8 cellular contexts compared by ENCODE assay signal in the genomic region with DNA sequence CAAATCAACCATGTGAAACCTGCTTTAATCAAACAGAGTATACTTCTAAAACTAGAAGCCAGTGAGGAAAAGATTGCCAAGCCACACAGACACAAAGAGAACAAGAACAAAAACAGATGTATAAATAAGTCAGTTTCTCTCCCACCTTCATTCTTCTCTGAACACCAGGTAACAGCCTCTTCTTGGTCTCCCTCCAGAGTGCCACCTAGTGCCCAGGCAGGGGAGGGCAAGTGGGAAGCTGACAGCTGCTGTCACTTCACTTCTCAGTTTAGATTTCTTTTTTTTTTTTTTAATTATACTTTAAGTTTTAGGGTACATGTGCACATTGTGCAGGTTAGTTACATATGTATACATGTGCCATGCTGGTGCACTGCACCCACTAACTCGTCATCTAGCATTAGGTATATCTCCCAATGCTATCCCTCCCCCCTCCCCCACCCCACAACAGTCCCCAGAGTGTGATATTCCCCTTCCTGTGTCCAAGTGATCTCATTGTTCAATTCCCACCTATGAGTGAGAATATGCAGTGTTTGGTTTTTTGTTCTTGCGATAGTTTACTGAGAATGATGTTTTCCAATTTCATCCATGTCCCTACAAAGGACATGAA.
DNase-seq lines count a peak whose midpoint lies in the region; ATAC-seq and TF ChIP-seq lines count a peak whose summit lies in the region.
"Not testable (repeated sequence)": the region's sequence is repeated elsewhere in the genome, so short reads cannot be mapped to it uniquely, and the experiment has no call there.

No MANE protein-coding gene starts in this region.

- CTCF ChIA-PET in naive thymus-derived CD4-positive, alpha-beta T cell (lab: Charles Lee), result interaction anchor here (0.6 kb wide), 1 partner anchor 23 kb away, joined by 3 read pairs; no protein-coding TSS in a partner anchor

- H3K4me3 Mint-ChIP-seq in endodermal cell; naive thymus-derived CD4-positive, alpha-beta T cell; stimulated activated naive CD8-positive, alpha-beta T cell treated with anti-CD3 and anti-CD28 coated beads, Interleukin-15, amount 100 ng/mL, for 72 hours: not testable (repeated sequence)

- H3K27me3 Mint-ChIP-seq in endodermal cell (ENCODE audit: insufficient read depth); stimulated activated naive CD8-positive, alpha-beta T cell treated with anti-CD3 and anti-CD28 coated beads, Interleukin-15, amount 100 ng/mL, for 72 hours: not testable (repeated sequence)
- H3K27me3 Mint-ChIP-seq in naive thymus-derived CD4-positive, alpha-beta T cell, result peaks cover 0 to 11% (median 5%) of the 10 kb centered on the region in 5 donors

- H3K4me1 ChIP-seq in Loucy (ENCODE audit: insufficient read depth, low read length, poor library complexity, severe bottlenecking); endodermal cell (ENCODE audit: control insufficient read depth, insufficient read depth, low read length); naive thymus-derived CD4-positive, alpha-beta T cell (ENCODE audit: control insufficient read depth in 2 of 2, insufficient read depth in 2 of 2, low read length in 2 of 2): not testable (repeated sequence)

- not testable (repeated sequence) for H3K27ac Mint-ChIP-seq in endodermal cell; naive thymus-derived CD4-positive, alpha-beta T cell; stimulated activated naive CD8-positive, alpha-beta T cell treated with anti-CD3 and anti-CD28 coated beads, Interleukin-15, amount 100 ng/mL, for 72 hours

- H3K27ac ChIP-seq in endodermal cell (ENCODE audit: low read depth, low read length); naive thymus-derived CD4-positive, alpha-beta T cell (ENCODE audit: low read depth, low read length): not testable (repeated sequence)

- not testable (repeated sequence) for H3K36me3 Mint-ChIP-seq in endodermal cell (ENCODE audit: low read depth); naive thymus-derived CD4-positive, alpha-beta T cell

- H3F3A ChIP-seq in Loucy (ENCODE audit: low read depth), result not testable (repeated sequence)

- H3K9me3 Mint-ChIP-seq in endodermal cell; naive thymus-derived CD4-positive, alpha-beta T cell; stimulated activated naive CD8-positive, alpha-beta T cell treated with anti-CD3 and anti-CD28 coated beads, Interleukin-15, amount 100 ng/mL, for 72 hours: not testable (repeated sequence)

- H3K36me3 ChIP-seq in H7 (replicated peaks; ENCODE audit: control insufficient read depth, insufficient read depth, low read length); Loucy (ENCODE audit: insufficient read depth, low read length); endodermal cell (ENCODE audit: control insufficient read depth, insufficient read depth, low read length); naive thymus-derived CD4-positive, alpha-beta T cell (ENCODE audit: control insufficient read depth in 2 of 3, insufficient read depth in 3 of 3, low read length in 3 of 3): not testable (repeated sequence)

- H2AFZ ChIP-seq in Loucy (ENCODE audit: low read length), result not testable (repeated sequence)

- POLR2A ChIA-PET in naive thymus-derived CD4-positive, alpha-beta T cell (lab: Charles Lee), result not testable (repeated sequence)

- not testable (repeated sequence) for H3K9me3 ChIP-seq in Loucy (ENCODE audit: insufficient read depth, low read depth, low read length); endodermal cell (ENCODE audit: control insufficient read depth, low read length); naive thymus-derived CD4-positive, alpha-beta T cell (ENCODE audit: control insufficient read depth in 2 of 3, low read length in 3 of 3)

- DNase-seq in GM04504 (ENCODE audit: low read depth) (peak; percentile 6), H7 (peak; percentile 52), RPMI7951 (ENCODE audit: low read depth) (peak; percentile 20), activated T-cell treated with anti-CD3 and anti-CD28 coated beads for 1 hour (ENCODE audit: low read depth) (peak; percentile 38), endodermal cell (peak; percentile 91)
- DNase-seq in naive thymus-derived CD4-positive, alpha-beta T cell, result peak in 7 of 9 donors; percentile 8 to 54 (median 12)
- peak; percentile 47 to 62 for DNase-seq in stimulated activated naive CD8-positive, alpha-beta T cell treated with anti-CD3 and anti-CD28 coated beads, Interleukin-15, amount 100 ng/mL, for 72 hours

- H4K20me1 ChIP-seq in Loucy (ENCODE audit: insufficient read depth, low read length, poor library complexity, severe bottlenecking), result not testable (repeated sequence)

- H3K27me3 ChIP-seq in H7 (ENCODE audit: control insufficient read depth, insufficient read depth, low read length); Loucy (ENCODE audit: insufficient read depth, low read length, poor library complexity, severe bottlenecking); endodermal cell (ENCODE audit: control insufficient read depth, insufficient read depth, low read length, poor library complexity, severe bottlenecking); naive thymus-derived CD4-positive, alpha-beta T cell (ENCODE audit: control insufficient read depth in 2 of 2, insufficient read depth in 2 of 2, low read length in 2 of 2): not testable (repeated sequence)

- TF ChIP-seq CTCF in Loucy (conservative IDR thresholded peaks at IDR 0.05; ENCODE audit: low read length) (peak; percentile 63), endodermal cell (conservative IDR thresholded peaks at IDR 0.05) (peak; percentile 80)

- ATAC-seq in naive thymus-derived CD4-positive, alpha-beta T cell, result not testable (repeated sequence)
- peak; percentile 61 for ATAC-seq in stimulated activated naive CD8-positive, alpha-beta T cell treated with anti-CD3 and anti-CD28 coated beads, Interleukin-15, amount 100 ng/mL, for 72 hours

- H3K4me3 ChIP-seq in H7 (ENCODE audit: insufficient read depth, low read depth, low read length); Loucy (ENCODE audit: low read length, poor library complexity, severe bottlenecking); endodermal cell (ENCODE audit: low read length); naive thymus-derived CD4-positive, alpha-beta T cell (ENCODE audit: low read length): not testable (repeated sequence)

- WGBS in endodermal cell (ENCODE audit: insufficient coverage in 1 of 2, insufficient read length in 1 of 2), 2 experiments, result no CpG with 5 or more reads among the region's 2 CpGs

- not testable (repeated sequence) for H3K4me2 ChIP-seq in Loucy (ENCODE audit: low read depth, low read length, poor library complexity, severe bottlenecking)

- H3K9me2 ChIP-seq in Loucy (replicated peaks; ENCODE audit: low read depth, low read length), result not testable (repeated sequence)

- not testable (repeated sequence) for H3K4me1 Mint-ChIP-seq in endodermal cell; naive thymus-derived CD4-positive, alpha-beta T cell; stimulated activated naive CD8-positive, alpha-beta T cell treated with anti-CD3 and anti-CD28 coated beads, Interleukin-15, amount 100 ng/mL, for 72 hours

- not testable (repeated sequence) for H3K79me2 ChIP-seq in Loucy (ENCODE audit: insufficient read depth, low read length)

- intact Hi-C loops in naive thymus-derived CD4-positive, alpha-beta T cell (cut with micrococcal nuclease), result loop anchor here (2.0 to 5.0 kb wide), 4 partner anchors 365 to 543 kb away; no protein-coding TSS in a partner anchor

- H3K9ac ChIP-seq in Loucy (ENCODE audit: low read depth, low read length, poor library complexity, severe bottlenecking); endodermal cell (ENCODE audit: extremely low read depth, low read length, poor library complexity, severe bottlenecking): not testable (repeated sequence)

Comparison
In these comparisons a context has a peak if more than half of its experiments do, and no peak if none do; other contexts are left out.
1. DNase-seq: peak in every context shown above with its lines; median percentile 91 in endodermal cell; 54 in stimulated activated naive CD8-positive, alpha-beta T cell treated with anti-CD3 and anti-CD28 coated beads, Interleukin-15, amount 100 ng/mL, for 72 hours; 52 in H7; 38 in activated T-cell treated with anti-CD3 and anti-CD28 coated beads for 1 hour; 20 in RPMI7951; 12 in naive thymus-derived CD4-positive, alpha-beta T cell; 6 in GM04504.